ENCODE assay signal across 1 cellular context in genomic region chr16:4486126-4486893, GRCh38.
TF ChIP-seq lines count a peak whose summit lies in the region.

No MANE protein-coding gene starts in this region.

TF ChIP-seq in WTC11, 78 proteins besides CTCF, POLR2A, EP300 and RAD21 (continued from another document):
- TF ChIP-seq MLX (CRISPR knock-in tag; IDR thresholded peaks at IDR 0.05) (no peak), NR1H2 (CRISPR knock-in tag; IDR thresholded peaks at IDR 0.05) (no peak), USF2 (CRISPR knock-in tag; IDR thresholded peaks at IDR 0.05) (no peak), USF1 (CRISPR knock-in tag; IDR thresholded peaks at IDR 0.05) (no peak), STAT6 (CRISPR knock-in tag; conservative IDR thresholded peaks at IDR 0.05; ENCODE audit: low read depth) (no peak)
